ENCODE assay signal across 9 cellular contexts in genomic region chr11:110294509-110294908, GRCh38. TPM values are rescaled to one million over a fixed set of nuclear protein-coding genes. Genes with fewer than 3 reads are reported as not detected.
DNase-seq lines count a peak whose midpoint lies in the region; ATAC-seq and TF ChIP-seq lines count a peak whose summit lies in the region.
"Had no signal": no experiment of that assay in that cellular context is flagged by ENCODE, and none has a peak within 500 bp of the region (broad histone marks: within the 10 kb centered on the region; RNA-seq: fewer than 3 reads in every experiment).

No MANE protein-coding gene starts in this region.

- H3K4me1 ChIP-seq in suprapubic skin: peaks cover 32% of the 10 kb centered on the region

- 49% methylated on average over 6 of the region's 6 CpGs for WGBS in suprapubic skin

- H3K27me3 Mint-ChIP-seq in activated T-cell treated with anti-CD3 and anti-CD28 coated beads, Interleukin-2, amount 50 U/mL, for 24 hours: no peaks in the 10 kb centered on the region
- no peaks in the 10 kb centered on the region for H3K27me3 Mint-ChIP-seq in activated naive CD8-positive, alpha-beta T cell

- CTCF ChIA-PET in RWPE1 (lab: Yijun Ruan, JAX): interaction anchor here (0.7 to 1.0 kb wide), 2 partner anchors 75 to 99 kb away, joined by 3 to 5 read pairs; no protein-coding TSS in a partner anchor

- H3K27ac Mint-ChIP-seq in activated T-cell treated with anti-CD3 and anti-CD28 coated beads, Interleukin-2, amount 50 U/mL, for 24 hours: peak overlapping the region; percentile 12
- H3K27ac Mint-ChIP-seq in activated naive CD8-positive, alpha-beta T cell: no peak overlapping the region

- peak overlapping the region; percentile 93 for H3K4me3 Mint-ChIP-seq in activated T-cell treated with anti-CD3 and anti-CD28 coated beads, Interleukin-2, amount 50 U/mL, for 24 hours
- H3K4me3 Mint-ChIP-seq in activated naive CD8-positive, alpha-beta T cell: peak overlapping the region; percentile 94

- H3K27ac ChIP-seq in suprapubic skin: no peak overlapping the region
- H3K27ac ChIP-seq in RWPE1: no peak overlapping the region

- H3K36me3 Mint-ChIP-seq in activated T-cell treated with anti-CD3 and anti-CD28 coated beads, Interleukin-2, amount 50 U/mL, for 24 hours (ENCODE audit: low read depth): peaks cover 45% of the 10 kb centered on the region
- H3K36me3 Mint-ChIP-seq in activated naive CD8-positive, alpha-beta T cell: no peaks in the 10 kb centered on the region

- no peaks in the 10 kb centered on the region for H3K27me3 ChIP-seq in suprapubic skin

- no peak for ATAC-seq in HG02870 (IDR thresholded peaks at IDR 0.05; ENCODE audit: unreplicated experiment)

- DNase-seq in activated T-cell treated with anti-CD3 and anti-CD28 coated beads, Interleukin-2, amount 50 U/mL, for 24 hours: no peak
- DNase-seq in activated T-cell treated with anti-CD3 and anti-CD28 coated beads, Interleukin-2, amount 50 U/mL, for 48 hours: no peak
- DNase-seq in inferior parietal cortex (ENCODE audit: extremely low spot score) (peak; percentile 42), suprapubic skin (ENCODE audit: low spot score in 2 of 2) (no peak), RWPE1 (ENCODE audit: low spot score) (no peak), retina (no peak)
- DNase-seq: NCI-H774 had no signal

- H3K4me1 Mint-ChIP-seq in activated T-cell treated with anti-CD3 and anti-CD28 coated beads, Interleukin-2, amount 50 U/mL, for 24 hours (ENCODE audit: low read depth): peaks cover 58% of the 10 kb centered on the region
- H3K4me1 Mint-ChIP-seq in activated naive CD8-positive, alpha-beta T cell (ENCODE audit: low read depth): peaks cover 36% of the 10 kb centered on the region

- POLR2A ChIA-PET in RWPE1 (lab: Yijun Ruan, JAX; ENCODE audit: low non-redundant PET): no interaction called here

- H3K9me3 ChIP-seq in suprapubic skin: no peaks in the 10 kb centered on the region

- no peak for TF ChIP-seq CTCF in suprapubic skin (IDR thresholded peaks at IDR 0.05)
- TF ChIP-seq CTCF in RWPE1 (conservative IDR thresholded peaks at IDR 0.05; ENCODE audit: low read depth): no peak

- no peaks in the 10 kb centered on the region for H3K36me3 ChIP-seq in suprapubic skin

- no peak for TF ChIP-seq POLR2A in suprapubic skin (IDR thresholded peaks at IDR 0.05)

- peaks cover 2% of the 10 kb centered on the region for H3K9me3 Mint-ChIP-seq in activated T-cell treated with anti-CD3 and anti-CD28 coated beads, Interleukin-2, amount 50 U/mL, for 24 hours
- H3K9me3 Mint-ChIP-seq in activated naive CD8-positive, alpha-beta T cell (ENCODE audit: low read depth): peaks cover 3% of the 10 kb centered on the region

- peak overlapping the region; percentile 81 for H3K4me3 ChIP-seq in suprapubic skin

- no peak for TF ChIP-seq EP300 in suprapubic skin (IDR thresholded peaks at IDR 0.05)

RNA-seq across cellular contexts. Expression of gene RDX, which starts 1.9 kb away (rescaled TPM):
- 10 to 100 TPM; 24.8 to 46.4 (median 38.3) TPM for total RNA-seq in suprapubic skin
